Comparison of ENCODE assay signal across 1 cellular context in genomic region chr19:867855-868457, GRCh38.
TF ChIP-seq lines count a peak whose summit lies in the region.

No MANE protein-coding gene starts in this region.

TF ChIP-seq in endothelial cell of umbilical vein, 7 proteins besides CTCF, POLR2A, EP300 and RAD21:
- no peak for TF ChIP-seq EZH2 (IDR thresholded peaks at IDR 0.05; ENCODE audit: borderline replicate concordance, low read depth, low read length, severe bottlenecking)
- no peak for TF ChIP-seq MYC (IDR thresholded peaks at IDR 0.05; ENCODE audit: low read depth, low read length)
- TF ChIP-seq JUN (IDR thresholded peaks at IDR 0.05; ENCODE audit: borderline replicate concordance, insufficient read depth, insufficient read length, low read depth), result no peak
- TF ChIP-seq GATA2 (IDR thresholded peaks at IDR 0.05; ENCODE audit: insufficient read depth, insufficient read length, low read depth, low read length), result no peak
- no peak for TF ChIP-seq MAX (IDR thresholded peaks at IDR 0.05; ENCODE audit: insufficient read depth, insufficient read length)
- TF ChIP-seq FOS (IDR thresholded peaks at IDR 0.05; ENCODE audit: borderline replicate concordance, insufficient read depth, low read length), result no peak
- no peak for TF ChIP-seq POLR2AphosphoS5 (IDR thresholded peaks at IDR 0.05; ENCODE audit: insufficient read depth, low read depth, low read length)
